ENCODE assay signal across 9 cellular contexts in genomic region chr5:140876541-140877261, GRCh38. TPM values are rescaled to one million over a fixed set of nuclear protein-coding genes. Genes with fewer than 3 reads are reported as not detected.
"Had no signal": no experiment of that assay in that cellular context is flagged by ENCODE, and none has a peak within 500 bp of the region (broad histone marks: within the 10 kb centered on the region; RNA-seq: fewer than 3 reads in every experiment).

No MANE protein-coding gene starts in this region.

RNA-seq across cellular contexts. Expression of gene PCDHA12, which starts 1.6 kb away (rescaled TPM):
- total RNA-seq: activated CD8-positive, alpha-beta memory T cell treated with anti-CD3 and anti-CD28 coated beads for 36 hours; activated CD8-positive, alpha-beta T cell treated with anti-CD3 and anti-CD28 coated beads for 36 hours; activated naive CD8-positive, alpha-beta T cell treated with anti-CD3 and anti-CD28 coated beads for 36 hours; activated T-cell treated with anti-CD3 and anti-CD28 coated beads, Interleukin-2, amount 50 U/mL, for 72 hours; activated T-helper 17 cell treated with anti-CD3 and anti-CD28 coated beads, Interleukin-2, amount 50 U/mL, for 72 hours; Right ventricle myocardium superior had no signal
- polyA plus RNA-seq: IgD-negative memory B cell had no signal

RNA-seq across cellular contexts. Expression of gene PCDHA13, which starts 5.2 kb away (rescaled TPM):
- total RNA-seq: activated CD8-positive, alpha-beta memory T cell treated with anti-CD3 and anti-CD28 coated beads for 36 hours; activated CD8-positive, alpha-beta T cell treated with anti-CD3 and anti-CD28 coated beads for 36 hours; activated naive CD8-positive, alpha-beta T cell treated with anti-CD3 and anti-CD28 coated beads for 36 hours; activated T-cell treated with anti-CD3 and anti-CD28 coated beads, Interleukin-2, amount 50 U/mL, for 72 hours; activated T-helper 17 cell treated with anti-CD3 and anti-CD28 coated beads, Interleukin-2, amount 50 U/mL, for 72 hours; Right ventricle myocardium superior had no signal
- polyA plus RNA-seq: aorta, IgD-negative memory B cell had no signal

RNA-seq across cellular contexts. Expression of gene PCDHA11, which starts 7.9 kb away (rescaled TPM):
- total RNA-seq: activated CD8-positive, alpha-beta memory T cell treated with anti-CD3 and anti-CD28 coated beads for 36 hours; activated CD8-positive, alpha-beta T cell treated with anti-CD3 and anti-CD28 coated beads for 36 hours; activated naive CD8-positive, alpha-beta T cell treated with anti-CD3 and anti-CD28 coated beads for 36 hours; activated T-cell treated with anti-CD3 and anti-CD28 coated beads, Interleukin-2, amount 50 U/mL, for 72 hours; activated T-helper 17 cell treated with anti-CD3 and anti-CD28 coated beads, Interleukin-2, amount 50 U/mL, for 72 hours; NCI-H460; Right ventricle myocardium superior had no signal
- polyA plus RNA-seq: aorta, IgD-negative memory B cell had no signal

RNA-seq across cellular contexts. Expression of gene PCDHA10, which starts 21.0 kb away (rescaled TPM):
- total RNA-seq: activated CD8-positive, alpha-beta memory T cell treated with anti-CD3 and anti-CD28 coated beads for 36 hours; activated CD8-positive, alpha-beta T cell treated with anti-CD3 and anti-CD28 coated beads for 36 hours; activated naive CD8-positive, alpha-beta T cell treated with anti-CD3 and anti-CD28 coated beads for 36 hours; activated T-cell treated with anti-CD3 and anti-CD28 coated beads, Interleukin-2, amount 50 U/mL, for 72 hours; activated T-helper 17 cell treated with anti-CD3 and anti-CD28 coated beads, Interleukin-2, amount 50 U/mL, for 72 hours had no signal
- polyA plus RNA-seq: IgD-negative memory B cell had no signal

RNA-seq across cellular contexts. Expression of gene PCDHA9, which starts 28.5 kb away (rescaled TPM):
- total RNA-seq: activated CD8-positive, alpha-beta memory T cell treated with anti-CD3 and anti-CD28 coated beads for 36 hours; activated CD8-positive, alpha-beta T cell treated with anti-CD3 and anti-CD28 coated beads for 36 hours; activated naive CD8-positive, alpha-beta T cell treated with anti-CD3 and anti-CD28 coated beads for 36 hours; activated T-cell treated with anti-CD3 and anti-CD28 coated beads, Interleukin-2, amount 50 U/mL, for 72 hours; activated T-helper 17 cell treated with anti-CD3 and anti-CD28 coated beads, Interleukin-2, amount 50 U/mL, for 72 hours; Right ventricle myocardium superior had no signal
- polyA plus RNA-seq: aorta, IgD-negative memory B cell had no signal
